In genomic region chr14:89990623-89991275, GRCh38 we compare ENCODE assay signal across 2 cellular contexts.
TF ChIP-seq lines count a peak whose summit lies in the region.

No MANE protein-coding gene starts in this region.

TF ChIP-seq in liver, 16 proteins besides CTCF, POLR2A, EP300 and RAD21:
- TF ChIP-seq HNF4A (conservative IDR thresholded peaks at IDR 0.05) (peak; percentile 82 to 84), REST (IDR thresholded peaks at IDR 0.05) (no peak), RXRA (IDR thresholded peaks at IDR 0.05) (peak; percentile 62 to 68), SP1 (IDR thresholded peaks at IDR 0.05) (peak; percentile 58)

TF ChIP-seq in HepG2, 621 proteins besides CTCF, POLR2A, EP300 and RAD21:
- TF ChIP-seq CREB1 (IDR thresholded peaks at IDR 0.05) (no peak), CREB1 (CRISPR knock-in tag; IDR thresholded peaks at IDR 0.05) (no peak), POLR2AphosphoS5 (IDR thresholded peaks at IDR 0.05; ENCODE audit: low read depth, low read length) (no peak), MXI1 (IDR thresholded peaks at IDR 0.05; ENCODE audit: borderline replicate concordance, low read depth, low read length) (no peak), E2F1 (CRISPR knock-in tag; IDR thresholded peaks at IDR 0.05) (no peak), PRDM4 (CRISPR knock-in tag; IDR thresholded peaks at IDR 0.05; ENCODE audit: borderline replicate concordance) (no peak), NONO (IDR thresholded peaks at IDR 0.05) (no peak), NONO (CRISPR knock-in tag; conservative IDR thresholded peaks at IDR 0.05) (no peak), ZNF577 (CRISPR knock-in tag; IDR thresholded peaks at IDR 0.05; ENCODE audit: borderline replicate concordance, low read depth) (no peak), ZNF761 (CRISPR knock-in tag; conservative IDR thresholded peaks at IDR 0.05) (no peak), ZNF3 (CRISPR knock-in tag; IDR thresholded peaks at IDR 0.05) (no peak), ZNF580 (CRISPR knock-in tag; IDR thresholded peaks at IDR 0.05; ENCODE audit: borderline replicate concordance, low read depth) (no peak), SMARCC2 (IDR thresholded peaks at IDR 0.05) (no peak), CHD2 (IDR thresholded peaks at IDR 0.05; ENCODE audit: low read depth, low read length) (no peak), PRDM15 (CRISPR knock-in tag; IDR thresholded peaks at IDR 0.05) (no peak), NRL (CRISPR knock-in tag; IDR thresholded peaks at IDR 0.05; ENCODE audit: borderline replicate concordance) (no peak), MXD3 (CRISPR knock-in tag; IDR thresholded peaks at IDR 0.05) (no peak)
